In the genomic region with DNA sequence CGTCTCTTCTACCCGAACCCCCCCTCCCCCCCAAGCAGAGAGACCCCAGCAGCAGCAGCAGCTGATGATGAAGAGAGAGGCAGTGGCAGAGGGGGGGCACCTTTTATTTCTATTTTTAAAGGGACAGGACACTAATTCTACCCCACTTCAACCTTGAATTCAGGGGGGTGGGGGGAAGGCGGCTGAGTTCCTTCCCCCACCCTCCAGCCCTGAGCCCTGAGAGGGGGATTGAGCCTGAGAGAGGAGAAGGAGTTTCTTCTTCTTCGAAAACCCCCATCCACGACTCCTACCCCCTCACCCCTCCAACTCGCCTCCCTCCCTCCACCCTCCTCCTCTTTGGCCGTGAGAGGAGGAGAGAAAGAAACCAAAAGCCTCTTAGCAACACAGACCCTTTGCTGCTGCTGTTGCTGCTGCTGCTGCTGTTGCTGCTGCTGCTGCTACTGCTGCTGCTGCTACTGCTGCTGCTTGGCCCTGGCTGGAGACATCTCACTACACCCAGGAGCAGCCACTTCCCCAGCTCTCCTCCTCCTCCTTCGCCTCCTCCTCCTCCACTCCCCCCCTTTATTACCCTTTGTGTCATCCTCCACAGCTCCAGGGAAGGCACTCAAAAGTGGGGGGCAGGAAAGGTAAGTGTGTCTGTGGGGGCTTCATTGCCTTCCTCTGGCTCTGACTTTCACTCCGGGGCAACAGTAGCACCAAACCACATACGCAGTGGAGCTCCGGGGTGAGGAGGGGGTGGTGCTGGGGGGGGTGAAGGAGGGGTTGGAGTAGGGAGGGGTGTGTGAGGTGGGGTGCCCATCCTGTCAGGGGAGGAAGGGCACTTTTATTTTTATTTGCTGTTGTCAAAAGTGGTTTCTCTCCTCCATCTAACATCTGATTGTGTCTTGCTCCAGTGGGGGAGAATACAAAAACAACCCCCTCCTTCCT, we compare ENCODE assay signal across 8 cellular contexts. TPM values are rescaled to one million over a fixed set of nuclear protein-coding genes. Genes with fewer than 3 reads are reported as not detected.
A peak's percentile ranks its signal among the peaks of the same experiment; 100 is the strongest.
DNase-seq lines count a peak whose midpoint lies in the region; ATAC-seq and TF ChIP-seq lines count a peak whose summit lies in the region.

A gene (plus strand): TSS at position 33 of the 927 bp plus-strand sequence.

- H3K36me3 Mint-ChIP-seq in CD8-positive, alpha-beta T cell, result peaks cover 21% of the 10 kb centered on the region

- no peaks in the 10 kb centered on the region for H3K27me3 Mint-ChIP-seq in CD8-positive, alpha-beta T cell (ENCODE audit: low read depth)

- intact Hi-C loops in CD8-positive, alpha-beta T cell (cut with DNase I, micrococcal nuclease), result loop anchor here (2.0 to 5.0 kb wide), 9 partner anchors 36 to 1566 kb away; a partner anchor contains a TSS
- intact Hi-C loops in sigmoid colon (cut with DNase I), result loop anchor here (10.0 kb wide), 1 partner anchor 623 kb away; a partner anchor contains a TSS

- CTCF ChIA-PET in CD8-positive, alpha-beta T cell (lab: Charles Lee), result interaction anchor here (1.0 to 2.1 kb wide), 4 partner anchors 9 to 488 kb away, joined by 3 to 8 read pairs (median 6); no protein-coding TSS in a partner anchor
- CTCF ChIA-PET in RWPE1 (lab: Yijun Ruan, JAX), result interaction anchor here (0.6 to 2.1 kb wide), 4 partner anchors 32 to 488 kb away, joined by 4 to 7 read pairs (median 5); no protein-coding TSS in a partner anchor

- peak; percentile 63 for ATAC-seq in CD8-positive, alpha-beta T cell
- peak; percentile 32 for ATAC-seq in HG03378 (IDR thresholded peaks at IDR 0.05; ENCODE audit: unreplicated experiment)

- no peak for TF ChIP-seq EP300 in sigmoid colon (IDR thresholded peaks at IDR 0.05)

- no peaks in the 10 kb centered on the region for H3K27me3 ChIP-seq in CD8-positive, alpha-beta T cell (ENCODE audit: insufficient read depth, low read length)
- H3K27me3 ChIP-seq in sigmoid colon, result no peaks in the 10 kb centered on the region

- peak; percentile 59 for TF ChIP-seq POLR2A in GM19193 (IDR thresholded peaks at IDR 0.05; ENCODE audit: extremely low read depth, insufficient read depth, insufficient read length)
- peak in 1 of 2 donors; percentile 9 for TF ChIP-seq POLR2A in sigmoid colon (IDR thresholded peaks at IDR 0.05)

- no peaks in the 10 kb centered on the region for H3K36me3 ChIP-seq in CD8-positive, alpha-beta T cell (ENCODE audit: insufficient read depth, low read length)
- H3K36me3 ChIP-seq in sigmoid colon, result peaks cover 0 to 5% (median 0%) of the 10 kb centered on the region in 4 donors

- DNase-seq in CD8-positive, alpha-beta T cell, result peak in 6 of 7 experiments; percentile 36 to 82 (median 49)
- DNase-seq in RWPE1 (ENCODE audit: low spot score) (peak; percentile 13), amygdala (lab: John Stamatoyannopoulos, UW) (peak in 36 of 56 donors; percentile 9 to 74 (median 48)), hepatic stellate cell (ENCODE audit: low spot score) (peak; percentile 21), sigmoid colon (peak; percentile 72), NCI-H2029 treated with DMSO at 0.1 percent for 48 hours (lab: John Stamatoyannopoulos, UW) (no peak)

- no peak for TF ChIP-seq CTCF in CD8-positive, alpha-beta T cell (IDR thresholded peaks at IDR 0.05)
- no peak for TF ChIP-seq CTCF in RWPE1 (conservative IDR thresholded peaks at IDR 0.05; ENCODE audit: low read depth)
- TF ChIP-seq CTCF in sigmoid colon (IDR thresholded peaks at IDR 0.05), result no peak

- POLR2A ChIA-PET in CD8-positive, alpha-beta T cell (lab: Charles Lee), result interaction anchor here (0.6 to 2.7 kb wide), 17 partner anchors 8 to 855 kb away, joined by 3 to 12 read pairs (median 4); a partner anchor contains a TSS
- POLR2A ChIA-PET in RWPE1 (lab: Yijun Ruan, JAX; ENCODE audit: low non-redundant PET), result interaction anchor here (0.6 kb wide), 1 partner anchor 14 kb away, joined by 6 read pairs; no protein-coding TSS in a partner anchor

- peak within 1 kb of the TSS; percentile 96 for H3K4me3 ChIP-seq in CD8-positive, alpha-beta T cell (ENCODE audit: low read depth, low read length)
- peak within 1 kb of the TSS; percentile 84 to 97 (median 86) for H3K4me3 ChIP-seq in sigmoid colon

- H3K9me3 Mint-ChIP-seq in CD8-positive, alpha-beta T cell, result no peaks in the 10 kb centered on the region

- peak within 1 kb of the TSS; percentile 85 for H3K27ac ChIP-seq in CD8-positive, alpha-beta T cell (ENCODE audit: low read depth, low read length)
- peak within 1 kb of the TSS; percentile 92 for H3K27ac ChIP-seq in RWPE1
- H3K27ac ChIP-seq in sigmoid colon, result peak within 1 kb of the TSS; percentile 97 to 98 (median 98)

- WGBS in sigmoid colon, 2 donors, result 1 to 2% methylated on average over 10 to 11 of the region's 11 CpGs

- no peaks in the 10 kb centered on the region for H3K9me3 ChIP-seq in CD8-positive, alpha-beta T cell (ENCODE audit: low read length)
- H3K9me3 ChIP-seq in sigmoid colon, result no peaks in the 10 kb centered on the region

- peak within 1 kb of the TSS; percentile 100 for H3K4me3 Mint-ChIP-seq in CD8-positive, alpha-beta T cell

- peaks cover 47% of the 10 kb centered on the region for H3K4me1 ChIP-seq in CD8-positive, alpha-beta T cell (ENCODE audit: insufficient read depth, low read length)
- H3K4me1 ChIP-seq in sigmoid colon, result peaks cover 0 to 59% (median 46%) of the 10 kb centered on the region in 4 donors

- peaks cover 71% of the 10 kb centered on the region for H3K4me1 Mint-ChIP-seq in CD8-positive, alpha-beta T cell (ENCODE audit: low read depth)

- peak within 1 kb of the TSS; percentile 98 for H3K27ac Mint-ChIP-seq in CD8-positive, alpha-beta T cell

RNA-seq across cellular contexts. Expression of the gene that starts here (rescaled TPM):
- total RNA-seq in CD8-positive, alpha-beta T cell, result 10 to 100 TPM; 39.7 to 51.0 TPM
- 10 to 100 TPM; 67.0 to 81.1 (median 74.5) TPM for total RNA-seq in sigmoid colon
- polyA plus RNA-seq in sigmoid colon, result 1 to 10 TPM; 2.3 to 8.4 (median 3.6) TPM
